16 cellular contexts compared by ENCODE assay signal in genomic region chr19:51311388-51312257, GRCh38. TPM values are rescaled to one million over a fixed set of nuclear protein-coding genes. Genes with fewer than 3 reads are reported as not detected.
DNase-seq lines count a peak whose midpoint lies in the region; ATAC-seq and TF ChIP-seq lines count a peak whose summit lies in the region.
"Had no signal": no experiment of that assay in that cellular context is flagged by ENCODE, and none has a peak within 500 bp of the region (broad histone marks: within the 10 kb centered on the region; RNA-seq: fewer than 3 reads in every experiment).

TSS of gene IGLON5 (plus strand) at chr19:51311644. CDS start at chr19:51311848, 204 bp downstream.

- no peak within 1 kb of the TSS for H4K91ac ChIP-seq in H9 (ENCODE audit: insufficient read length, low read depth, low read length)

- H3K9ac ChIP-seq in H9 (ENCODE audit: extremely low read depth, insufficient read length, low read length), result no peak within 1 kb of the TSS

- H3K4me1 ChIP-seq in BE2C (no peaks in the 10 kb centered on the region), H9 (ENCODE audit: insufficient read depth, low read length) (peaks cover 4% of the 10 kb centered on the region; the same call in 1 of the 2 replicates), ectodermal cell (ENCODE audit: control insufficient read depth, insufficient read depth, low read length) (peaks cover 4% of the 10 kb centered on the region), left ventricle myocardium inferior (no peaks in the 10 kb centered on the region)

- no peak within 1 kb of the TSS for H2AFZ ChIP-seq in H9 (ENCODE audit: low read length)

- H3K4me1 Mint-ChIP-seq in H9 (peaks cover 21 to 26% of the 10 kb centered on the region in 2 experiments), nephron (peaks cover 17% of the 10 kb centered on the region)
- no peaks in the 10 kb centered on the region for H3K4me1 Mint-ChIP-seq in activated T-helper 17 cell treated with anti-CD3 and anti-CD28 coated beads, Interleukin-2, amount 50 U/mL, for 72 hours

- no peak within 1 kb of the TSS for H2AK5ac ChIP-seq in H9 (ENCODE audit: insufficient read length, low read length)

- H3K18ac ChIP-seq in H9 (ENCODE audit: insufficient read length, low read depth, low read length), result no peak within 1 kb of the TSS

- no peaks in the 10 kb centered on the region for H3K79me1 ChIP-seq in H9 (ENCODE audit: insufficient read depth, low read depth, low read length, poor library complexity, severe bottlenecking)

- no peak for ATAC-seq in activated T-helper 17 cell treated with anti-CD3 and anti-CD28 coated beads, Interleukin-2, amount 50 U/mL, for 72 hours (replicated peaks)

- no peak within 1 kb of the TSS for H3K23ac ChIP-seq in H9 (ENCODE audit: insufficient read length, low read depth, low read length)

- H3K4ac ChIP-seq in H9 (ENCODE audit: low read depth, low read length), result no peak within 1 kb of the TSS

- DNase-seq in BE2C (peak; percentile 40), H9 (peak; percentile 71), SHP77 (lab: John Stamatoyannopoulos, UW) (no peak), left ventricle myocardium inferior (no peak), HPDE6-E6E7 (ENCODE audit: extremely low spot score) (no peak)
- DNase-seq: amniotic stem cell, cortex of kidney, HCEC 1CT, mammary epithelial cell, NCI-H187, ovary, small intestine had no signal

- H4K5ac ChIP-seq in H9 (ENCODE audit: insufficient read length, low read depth, low read length), result no peak within 1 kb of the TSS

- H3K4me3 Mint-ChIP-seq in H9, result peak within 1 kb of the TSS; percentile 78 to 89
- H3K4me3 Mint-ChIP-seq in nephron, result peak within 1 kb of the TSS; percentile 77 to 82 (median 82)
- no peak within 1 kb of the TSS for H3K4me3 Mint-ChIP-seq in activated T-helper 17 cell treated with anti-CD3 and anti-CD28 coated beads, Interleukin-2, amount 50 U/mL, for 72 hours

- no peak within 1 kb of the TSS for H2BK15ac ChIP-seq in H9 (ENCODE audit: low read depth, low read length)

- H3K79me2 ChIP-seq in H9 (ENCODE audit: insufficient read depth, low read length), result no peaks in the 10 kb centered on the region

- no peak within 1 kb of the TSS for H2BK12ac ChIP-seq in H9 (ENCODE audit: insufficient read length, low read depth, low read length)

- H2BK5ac ChIP-seq in H9 (ENCODE audit: insufficient read length, low read length), result no peak within 1 kb of the TSS

- peaks cover 5% of the 10 kb centered on the region for H3K23me2 ChIP-seq in H9 (ENCODE audit: insufficient read length, low read depth, low read length, poor library complexity, severe bottlenecking)

- peaks cover 9% of the 10 kb centered on the region for H3K27me3 Mint-ChIP-seq in H9 (ENCODE audit: low read depth)
- peaks cover 53% of the 10 kb centered on the region for H3K27me3 Mint-ChIP-seq in nephron (ENCODE audit: low read depth)
- H3K27me3 Mint-ChIP-seq in activated T-helper 17 cell treated with anti-CD3 and anti-CD28 coated beads, Interleukin-2, amount 50 U/mL, for 72 hours, result peaks cover 46% of the 10 kb centered on the region

- no peak within 1 kb of the TSS for H3K4me3 ChIP-seq in BE2C (ENCODE audit: low read depth, low read length)
- peak within 1 kb of the TSS; percentile 61 for H3K4me3 ChIP-seq in ectodermal cell (ENCODE audit: insufficient read depth, low read depth, low read length)
- H3K4me3 ChIP-seq in left ventricle myocardium inferior, result no peak within 1 kb of the TSS
- H3K4me3 ChIP-seq: ovary had no signal

- H2BK20ac ChIP-seq in H9 (ENCODE audit: low read depth, low read length, poor library complexity, severe bottlenecking), result no peak within 1 kb of the TSS

- peak within 1 kb of the TSS; percentile 54 for H3K4me2 ChIP-seq in H9 (ENCODE audit: insufficient read depth, insufficient read length, low read length)

- H3K36me3 Mint-ChIP-seq in H9 (ENCODE audit: insufficient read depth in 1 of 3, low read depth in 3 of 3) (peaks cover 4 to 13% (median 12%) of the 10 kb centered on the region in 3 experiments), nephron (ENCODE audit: low read depth) (peaks cover 4% of the 10 kb centered on the region)
- H3K36me3 Mint-ChIP-seq in activated T-helper 17 cell treated with anti-CD3 and anti-CD28 coated beads, Interleukin-2, amount 50 U/mL, for 72 hours (ENCODE audit: low read depth), result no peaks in the 10 kb centered on the region

- H3K27ac ChIP-seq in H9 (ENCODE audit: insufficient read length, low read depth, low read length) (no peak within 1 kb of the TSS), ectodermal cell (ENCODE audit: insufficient read depth, low read depth, low read length, poor library complexity, severe bottlenecking) (no peak within 1 kb of the TSS), left ventricle myocardium inferior (replicated peaks) (no peak within 1 kb of the TSS)
- H3K27ac ChIP-seq: HL-60, ovary had no signal

- no peaks in the 10 kb centered on the region for H4K20me1 ChIP-seq in H9 (ENCODE audit: control insufficient read depth, insufficient read depth, insufficient read length)

- intact Hi-C loops in left ventricle myocardium inferior (cut with micrococcal nuclease), result no loop called here

- no peak for TF ChIP-seq CTCF in BE2C (IDR thresholded peaks at IDR 0.05; ENCODE audit: low read depth, low read length)
- TF ChIP-seq CTCF in H9 (conservative IDR thresholded peaks at IDR 0.05), result no peak
- no peak for TF ChIP-seq CTCF in nephron (IDR thresholded peaks at IDR 0.05; ENCODE audit: unreplicated experiment in 3 of 3)
- TF ChIP-seq CTCF in left ventricle myocardium inferior (IDR thresholded peaks at IDR 0.05; ENCODE audit: borderline replicate concordance), result no peak

- no peak within 1 kb of the TSS for H3K56ac ChIP-seq in H9 (ENCODE audit: insufficient read length, low read depth, low read length)

- H3K27ac Mint-ChIP-seq in H9 (peak within 1 kb of the TSS in 2 of 3 experiments; percentile 4 to 81; a peak in 2 of 7 replicates), nephron (peak within 1 kb of the TSS in 2 of 3 experiments; percentile 34 to 41)
- H3K27ac Mint-ChIP-seq in activated T-helper 17 cell treated with anti-CD3 and anti-CD28 coated beads, Interleukin-2, amount 50 U/mL, for 72 hours, result no peak within 1 kb of the TSS

- H3K9me3 Mint-ChIP-seq in H9 (peaks cover 11% of the 10 kb centered on the region in 2 experiments; a peak in 4 of 5 replicates), nephron (peaks cover 19% of the 10 kb centered on the region)
- H3K9me3 Mint-ChIP-seq in activated T-helper 17 cell treated with anti-CD3 and anti-CD28 coated beads, Interleukin-2, amount 50 U/mL, for 72 hours, result peaks cover 4% of the 10 kb centered on the region

- H3K27me3 ChIP-seq in BE2C (peaks cover 10% of the 10 kb centered on the region; the same call in 1 of the 2 replicates), H9 (ENCODE audit: insufficient read depth, low read length) (no peaks in the 10 kb centered on the region), ectodermal cell (ENCODE audit: control insufficient read depth, insufficient read depth, low read length, poor library complexity, severe bottlenecking) (peaks cover 8% of the 10 kb centered on the region), left ventricle myocardium inferior (ENCODE audit: low read depth) (peaks cover 91% of the 10 kb centered on the region)
- H3K27me3 ChIP-seq: ovary had no signal

- H3K36me3 ChIP-seq in BE2C, result no peaks in the 10 kb centered on the region; the same call in 1 of the 2 replicates
- H3K36me3 ChIP-seq in ectodermal cell (ENCODE audit: control insufficient read depth, insufficient read depth, low read length), result peaks cover 4% of the 10 kb centered on the region
- H3K36me3 ChIP-seq in left ventricle myocardium inferior, result no peaks in the 10 kb centered on the region
- H3K36me3 ChIP-seq: ovary had no signal

- H3K9me3 ChIP-seq in BE2C (no peaks in the 10 kb centered on the region), H9 (ENCODE audit: control insufficient read depth, low read depth, low read length) (no peaks in the 10 kb centered on the region), ectodermal cell (ENCODE audit: control insufficient read depth, low read length) (no peaks in the 10 kb centered on the region), left ventricle myocardium inferior (replicated peaks) (peaks cover 14% of the 10 kb centered on the region)

- no CpG with 5 or more reads among the region's 76 CpGs for WGBS in H9 (ENCODE audit: extremely low coverage, insufficient read length, low lambda C conversion rate)
- WGBS in ectodermal cell, 2 experiments, result 1% methylated on average over 47 to 51 of the region's 76 CpGs

- H2BK120ac ChIP-seq in H9 (ENCODE audit: low read depth, low read length, poor library complexity, severe bottlenecking), result no peak within 1 kb of the TSS

- no peak within 1 kb of the TSS for H3T11ph ChIP-seq in H9 (ENCODE audit: low read length)

- H4K8ac ChIP-seq in H9 (replicated peaks; ENCODE audit: insufficient read length, low read depth, low read length), result no peak within 1 kb of the TSS

- peak within 1 kb of the TSS; percentile 47 for H3K14ac ChIP-seq in H9 (ENCODE audit: insufficient read depth, low read length)

RNA-seq across cellular contexts. Expression of gene IGLON5, which starts in this region (rescaled TPM):
- 20.7 TPM for polyA plus RNA-seq in BE2C (2012; ENCODE audit: insufficient read depth, insufficient read length, low read depth)
- total RNA-seq in H9 (2021), result 41.4 and 42.3 TPM in 2 replicates
- 54.0 TPM for polyA plus RNA-seq in ectodermal cell (2013, experiment 1 of 4)
- 60.2 TPM for polyA plus RNA-seq in ectodermal cell (2013, experiment 2 of 4)
- polyA plus RNA-seq in ectodermal cell (2013, experiment 3 of 4), result 53.3 TPM
- polyA plus RNA-seq in ectodermal cell (2013, experiment 4 of 4), result 61.4 TPM
- under 1 TPM; 0.09 to 0.32 TPM for total RNA-seq in activated T-helper 17 cell treated with anti-CD3 and anti-CD28 coated beads, Interleukin-2, amount 50 U/mL, for 72 hours
- total RNA-seq in left ventricle myocardium inferior, result not detected
- total RNA-seq: mammary epithelial cell had no signal
- polyA plus RNA-seq: mammary epithelial cell had no signal

Comparison
In these comparisons a context has a peak if more than half of its experiments do, and no peak if none do; other contexts are left out.
1. RNA of gene IGLON5 (total RNA-seq): 41.4 to 42.3 TPM in H9; 0.09 to 0.32 TPM in activated T-helper 17 cell treated with anti-CD3 and anti-CD28 coated beads, Interleukin-2, amount 50 U/mL, for 72 hours and not detected in left ventricle myocardium inferior (single experiment); every median in the first group is over 10 times any median in the second.
2. DNase-seq: peak in BE2C (single experiment) and H9 (single experiment); none in SHP77 (0 of 2), left ventricle myocardium inferior (single experiment) and HPDE6-E6E7 (single experiment).